Comparison of ENCODE assay signal across 10 cellular contexts in genomic region chr19:48514123-48514458, GRCh38. TPM values are rescaled to one million over a fixed set of nuclear protein-coding genes. Genes with fewer than 3 reads are reported as not detected.
DNase-seq lines count a peak whose midpoint lies in the region; ATAC-seq and TF ChIP-seq lines count a peak whose summit lies in the region.
"Had no signal": no experiment of that assay in that cellular context is flagged by ENCODE, and none has a peak within 500 bp of the region (broad histone marks: within the 10 kb centered on the region; RNA-seq: fewer than 3 reads in every experiment).

No MANE protein-coding gene starts in this region.

- CTCF ChIA-PET in activated CD8-positive, alpha-beta T cell treated with anti-CD3 and anti-CD28 coated beads for 36 hours (lab: Charles Lee), result interaction anchor here (0.9 to 1.6 kb wide), 4 partner anchors 25 to 123 kb away, joined by 3 to 7 read pairs (median 3); partner anchors contain the start of gene KDELR1
- CTCF ChIA-PET in activated CD8-positive, alpha-beta T cell treated with anti-CD3 and anti-CD28 coated beads, Interleukin-2, amount 10 ng/mL, durations not matched to agents 7 days and 5 days (lab: Charles Lee), result interaction anchor here (1.4 to 3.5 kb wide), 4 partner anchors 9 to 95 kb away, joined by 3 to 18 read pairs (median 6); no protein-coding TSS in a partner anchor

- no peak for ATAC-seq in activated CD8-positive, alpha-beta T cell treated with anti-CD3 and anti-CD28 coated beads for 36 hours
- ATAC-seq in activated CD8-positive, alpha-beta T cell treated with anti-CD3 and anti-CD28 coated beads, Interleukin-2, amount 10 ng/mL, durations not matched to agents 7 days and 5 days, result no peak
- no peak for ATAC-seq in stimulated activated naive B cell treated with anti-CD40 and anti-IgM and Interleukin-4, amounts not matched to agents 10 μg/mL and 1 μg/mL and 100 μg/mL, for 72 hours (replicated peaks)
- no peak for ATAC-seq in HG03520 (IDR thresholded peaks at IDR 0.05; ENCODE audit: unreplicated experiment)

- H3K36me3 Mint-ChIP-seq in activated CD8-positive, alpha-beta T cell treated with anti-CD3 and anti-CD28 coated beads for 36 hours (ENCODE audit: low read depth), result no peaks in the 10 kb centered on the region
- no peaks in the 10 kb centered on the region for H3K36me3 Mint-ChIP-seq in activated CD8-positive, alpha-beta T cell treated with anti-CD3 and anti-CD28 coated beads, Interleukin-2, amount 10 ng/mL, durations not matched to agents 7 days and 5 days (ENCODE audit: low read depth)
- no peaks in the 10 kb centered on the region for H3K36me3 Mint-ChIP-seq in glutamatergic neuron (ENCODE audit: unreplicated experiment)
- H3K36me3 Mint-ChIP-seq in stimulated activated naive B cell treated with anti-CD40 and anti-IgM and Interleukin-4, amounts not matched to agents 10 μg/mL and 1 μg/mL and 100 μg/mL, for 72 hours, result no peaks in the 10 kb centered on the region

- no peaks in the 10 kb centered on the region for H3K9me2 ChIP-seq in OCI-LY1 (ENCODE audit: low read depth, low read length)

- H3K27me3 ChIP-seq in OCI-LY1 (ENCODE audit: insufficient read depth, low read length), result no peaks in the 10 kb centered on the region; the same call in 1 of the 2 replicates

- no peaks in the 10 kb centered on the region for H3K9me3 Mint-ChIP-seq in activated CD8-positive, alpha-beta T cell treated with anti-CD3 and anti-CD28 coated beads for 36 hours
- no peaks in the 10 kb centered on the region for H3K9me3 Mint-ChIP-seq in activated CD8-positive, alpha-beta T cell treated with anti-CD3 and anti-CD28 coated beads, Interleukin-2, amount 10 ng/mL, durations not matched to agents 7 days and 5 days (ENCODE audit: insufficient read depth)
- H3K9me3 Mint-ChIP-seq in glutamatergic neuron (ENCODE audit: unreplicated experiment), result peaks cover 4% of the 10 kb centered on the region
- H3K9me3 Mint-ChIP-seq in stimulated activated naive B cell treated with anti-CD40 and anti-IgM and Interleukin-4, amounts not matched to agents 10 μg/mL and 1 μg/mL and 100 μg/mL, for 72 hours, result no peaks in the 10 kb centered on the region

- peak overlapping the region; percentile 72; the same call in 1 of the 2 replicates for H3K9ac ChIP-seq in OCI-LY1 (ENCODE audit: low read length)

- no peaks in the 10 kb centered on the region for H3F3A ChIP-seq in OCI-LY1 (ENCODE audit: insufficient read depth, low read length)

- peak overlapping the region; percentile 88 for H3K4me2 ChIP-seq in OCI-LY1 (ENCODE audit: low read length)

- TF ChIP-seq CTCF in activated CD8-positive, alpha-beta T cell treated with anti-CD3 and anti-CD28 coated beads for 36 hours (IDR thresholded peaks at IDR 0.05), result no peak
- TF ChIP-seq CTCF in OCI-LY1 (IDR thresholded peaks at IDR 0.05; ENCODE audit: low read length) (no peak), glutamatergic neuron (IDR thresholded peaks at IDR 0.05; ENCODE audit: partially characterized antibody, unreplicated experiment) (no peak)

- no peaks in the 10 kb centered on the region for H3K9me3 ChIP-seq in OCI-LY1 (ENCODE audit: low read length)

- intact Hi-C loops in activated CD8-positive, alpha-beta T cell treated with anti-CD3 and anti-CD28 coated beads for 36 hours (cut with micrococcal nuclease), result no loop called here

- H3K27me3 Mint-ChIP-seq in activated CD8-positive, alpha-beta T cell treated with anti-CD3 and anti-CD28 coated beads for 36 hours, result no peaks in the 10 kb centered on the region
- H3K27me3 Mint-ChIP-seq in activated CD8-positive, alpha-beta T cell treated with anti-CD3 and anti-CD28 coated beads, Interleukin-2, amount 10 ng/mL, durations not matched to agents 7 days and 5 days (ENCODE audit: low read depth), result no peaks in the 10 kb centered on the region
- peaks cover 8% of the 10 kb centered on the region for H3K27me3 Mint-ChIP-seq in glutamatergic neuron (ENCODE audit: unreplicated experiment)
- peaks cover 9 to 20% of the 10 kb centered on the region in 2 donors for H3K27me3 Mint-ChIP-seq in stimulated activated naive B cell treated with anti-CD40 and anti-IgM and Interleukin-4, amounts not matched to agents 10 μg/mL and 1 μg/mL and 100 μg/mL, for 72 hours

- H3K27ac ChIP-seq in OCI-LY1 (ENCODE audit: low read depth, low read length, poor library complexity, severe bottlenecking), result no peak overlapping the region

- no peaks in the 10 kb centered on the region for H3K36me3 ChIP-seq in OCI-LY1 (ENCODE audit: insufficient read depth, low read length)

- peak overlapping the region; percentile 79 for H3K4me3 ChIP-seq in OCI-LY1 (ENCODE audit: low read depth, low read length, poor library complexity, severe bottlenecking)

- no peaks in the 10 kb centered on the region for H3K79me2 ChIP-seq in OCI-LY1 (ENCODE audit: insufficient read depth, low read length)

- no peak for DNase-seq in activated CD8-positive, alpha-beta T cell treated with anti-CD3 and anti-CD28 coated beads for 36 hours
- no peak for DNase-seq in activated CD8-positive, alpha-beta T cell treated with anti-CD3 and anti-CD28 coated beads, Interleukin-2, amount 10 ng/mL, durations not matched to agents 7 days and 5 days
- DNase-seq in glutamatergic neuron, result no peak
- DNase-seq in stimulated activated naive B cell treated with anti-CD40 and anti-IgM and Interleukin-4, amounts not matched to agents 10 μg/mL and 1 μg/mL and 100 μg/mL, for 72 hours, result no peak
- no peak for DNase-seq in stimulated activated CD4-positive, alpha-beta T cell treated with anti-CD3 and anti-CD28 coated beads, Interleukin-4, amount 100 ng/mL, for 24 hours
- DNase-seq in activated effector memory CD4-positive, alpha-beta T cell treated with anti-CD3 and anti-CD28 coated beads, Interleukin-2, amount 50 U/mL, for 16 hours, result no peak

- peaks cover 19% of the 10 kb centered on the region for H3K4me1 Mint-ChIP-seq in activated CD8-positive, alpha-beta T cell treated with anti-CD3 and anti-CD28 coated beads for 36 hours (ENCODE audit: low read depth)
- H3K4me1 Mint-ChIP-seq in activated CD8-positive, alpha-beta T cell treated with anti-CD3 and anti-CD28 coated beads, Interleukin-2, amount 10 ng/mL, durations not matched to agents 7 days and 5 days (ENCODE audit: low read depth), result peaks cover 18% of the 10 kb centered on the region
- H3K4me1 Mint-ChIP-seq in glutamatergic neuron (ENCODE audit: low read depth, unreplicated experiment), result peaks cover 7% of the 10 kb centered on the region
- peaks cover 6 to 18% of the 10 kb centered on the region in 2 donors for H3K4me1 Mint-ChIP-seq in stimulated activated naive B cell treated with anti-CD40 and anti-IgM and Interleukin-4, amounts not matched to agents 10 μg/mL and 1 μg/mL and 100 μg/mL, for 72 hours

- no peaks in the 10 kb centered on the region for H4K20me1 ChIP-seq in OCI-LY1 (ENCODE audit: insufficient read depth, low read length)

- POLR2A ChIA-PET in activated CD8-positive, alpha-beta T cell treated with anti-CD3 and anti-CD28 coated beads for 36 hours (lab: Charles Lee), result interaction anchor here (1.1 to 1.9 kb wide), 2 partner anchors 102 to 132 kb away, joined by 4 to 11 read pairs; partner anchors contain the start of gene CA11
- POLR2A ChIA-PET in activated CD8-positive, alpha-beta T cell treated with anti-CD3 and anti-CD28 coated beads, Interleukin-2, amount 10 ng/mL, durations not matched to agents 7 days and 5 days (lab: Charles Lee), result no interaction called here

- H2AFZ ChIP-seq in OCI-LY1 (ENCODE audit: low read length), result peak overlapping the region; percentile 87

- H3K4me1 ChIP-seq in OCI-LY1 (ENCODE audit: insufficient read depth, low read length, severe bottlenecking), result peaks cover 24% of the 10 kb centered on the region

- peak overlapping the region; percentile 82 for H3K27ac Mint-ChIP-seq in activated CD8-positive, alpha-beta T cell treated with anti-CD3 and anti-CD28 coated beads for 36 hours
- H3K27ac Mint-ChIP-seq in activated CD8-positive, alpha-beta T cell treated with anti-CD3 and anti-CD28 coated beads, Interleukin-2, amount 10 ng/mL, durations not matched to agents 7 days and 5 days, result no peak overlapping the region
- peak overlapping the region; percentile 72 for H3K27ac Mint-ChIP-seq in glutamatergic neuron (ENCODE audit: unreplicated experiment)
- H3K27ac Mint-ChIP-seq in stimulated activated naive B cell treated with anti-CD40 and anti-IgM and Interleukin-4, amounts not matched to agents 10 μg/mL and 1 μg/mL and 100 μg/mL, for 72 hours, result peak overlapping the region; percentile 67

- no peak overlapping the region for H3K4me3 Mint-ChIP-seq in activated CD8-positive, alpha-beta T cell treated with anti-CD3 and anti-CD28 coated beads for 36 hours
- H3K4me3 Mint-ChIP-seq in activated CD8-positive, alpha-beta T cell treated with anti-CD3 and anti-CD28 coated beads, Interleukin-2, amount 10 ng/mL, durations not matched to agents 7 days and 5 days, result no peak overlapping the region
- H3K4me3 Mint-ChIP-seq in glutamatergic neuron (ENCODE audit: unreplicated experiment), result no peak overlapping the region
- no peak overlapping the region for H3K4me3 Mint-ChIP-seq in stimulated activated naive B cell treated with anti-CD40 and anti-IgM and Interleukin-4, amounts not matched to agents 10 μg/mL and 1 μg/mL and 100 μg/mL, for 72 hours

RNA-seq across cellular contexts. Expression of gene LMTK3, which starts 2.5 kb away (rescaled TPM):
- 1 to 10 TPM; 3.4 to 4.0 TPM for total RNA-seq in activated CD8-positive, alpha-beta T cell treated with anti-CD3 and anti-CD28 coated beads for 36 hours
- total RNA-seq in activated CD8-positive, alpha-beta T cell treated with anti-CD3 and anti-CD28 coated beads, Interleukin-2, amount 10 ng/mL, durations not matched to agents 7 days and 5 days, result 1 to 10 TPM; 2.8 to 3.7 TPM
- total RNA-seq in glutamatergic neuron (ENCODE audit: unreplicated experiment), result 36.3 TPM

RNA-seq across cellular contexts. Expression of gene SULT2B1, which starts 37.9 kb away (rescaled TPM):
- not detected for total RNA-seq in activated CD8-positive, alpha-beta T cell treated with anti-CD3 and anti-CD28 coated beads for 36 hours
- total RNA-seq in activated CD8-positive, alpha-beta T cell treated with anti-CD3 and anti-CD28 coated beads, Interleukin-2, amount 10 ng/mL, durations not matched to agents 7 days and 5 days, result not detected
- not detected for total RNA-seq in glutamatergic neuron (ENCODE audit: unreplicated experiment)
- total RNA-seq: LHCN-M2, liver had no signal

RNA-seq across cellular contexts. Expression of gene CYTH2, which starts 44.9 kb away (rescaled TPM):
- total RNA-seq in activated CD8-positive, alpha-beta T cell treated with anti-CD3 and anti-CD28 coated beads for 36 hours, result 10 to 100 TPM; 23.8 to 24.5 TPM
- total RNA-seq in activated CD8-positive, alpha-beta T cell treated with anti-CD3 and anti-CD28 coated beads, Interleukin-2, amount 10 ng/mL, durations not matched to agents 7 days and 5 days, result 10 to 100 TPM; 48.3 to 50.3 TPM
- total RNA-seq in glutamatergic neuron (ENCODE audit: unreplicated experiment), result 233 TPM

RNA-seq across cellular contexts. Expression of gene KCNJ14, which starts 58.7 kb away (rescaled TPM):
- 1 to 10 TPM; 1.3 to 1.5 TPM for total RNA-seq in activated CD8-positive, alpha-beta T cell treated with anti-CD3 and anti-CD28 coated beads for 36 hours
- 1 to 10 TPM; 1.4 to 1.5 TPM for total RNA-seq in activated CD8-positive, alpha-beta T cell treated with anti-CD3 and anti-CD28 coated beads, Interleukin-2, amount 10 ng/mL, durations not matched to agents 7 days and 5 days
- 1.0 TPM for total RNA-seq in glutamatergic neuron (ENCODE audit: unreplicated experiment)
